ENCODE assay signal across 1 cellular context in the genomic region with DNA sequence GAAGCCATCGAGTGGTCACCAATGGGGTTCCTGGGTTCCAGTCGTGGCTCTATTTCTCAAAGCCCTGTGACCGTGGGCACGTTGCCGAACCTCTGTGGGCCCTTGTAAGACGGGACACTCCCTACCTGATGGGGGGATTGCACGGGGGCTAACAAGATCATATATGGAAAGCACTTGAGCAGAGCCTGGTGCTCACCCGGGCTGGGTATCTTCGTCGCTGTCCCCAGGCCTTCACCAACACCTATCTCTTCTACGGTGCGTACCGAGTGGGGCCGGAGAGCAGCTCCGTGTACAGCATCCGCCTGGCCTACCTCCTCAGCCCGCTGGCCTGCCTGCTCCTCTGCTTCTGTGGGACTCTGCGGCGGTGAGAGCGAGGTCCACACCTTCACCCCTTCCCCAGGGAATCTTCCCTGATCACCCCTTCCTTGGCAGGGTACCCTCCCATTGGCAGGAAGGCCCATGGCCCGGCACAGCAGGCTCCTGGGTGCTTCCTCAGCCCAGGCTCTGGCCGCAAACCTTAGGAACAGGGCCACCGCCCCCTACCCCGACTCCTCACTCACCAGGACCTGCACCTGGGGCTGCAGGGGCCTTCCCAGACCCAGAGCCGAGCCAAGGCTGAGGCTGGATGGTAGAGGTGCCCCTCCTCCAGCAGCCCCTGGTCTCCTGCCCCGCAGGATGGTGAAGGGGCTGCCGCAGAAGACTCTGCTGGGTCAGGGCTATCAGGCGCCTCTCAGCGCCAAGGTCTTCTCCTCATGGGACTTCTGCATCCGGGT.
A peak's percentile ranks its signal among the peaks of the same experiment; 100 is the strongest.
TF ChIP-seq lines count a peak whose summit lies in the region.

No MANE protein-coding gene starts in this region.

TF ChIP-seq in K562, 482 proteins besides CTCF, POLR2A, EP300 and RAD21:
- TF ChIP-seq, protein P1, sequence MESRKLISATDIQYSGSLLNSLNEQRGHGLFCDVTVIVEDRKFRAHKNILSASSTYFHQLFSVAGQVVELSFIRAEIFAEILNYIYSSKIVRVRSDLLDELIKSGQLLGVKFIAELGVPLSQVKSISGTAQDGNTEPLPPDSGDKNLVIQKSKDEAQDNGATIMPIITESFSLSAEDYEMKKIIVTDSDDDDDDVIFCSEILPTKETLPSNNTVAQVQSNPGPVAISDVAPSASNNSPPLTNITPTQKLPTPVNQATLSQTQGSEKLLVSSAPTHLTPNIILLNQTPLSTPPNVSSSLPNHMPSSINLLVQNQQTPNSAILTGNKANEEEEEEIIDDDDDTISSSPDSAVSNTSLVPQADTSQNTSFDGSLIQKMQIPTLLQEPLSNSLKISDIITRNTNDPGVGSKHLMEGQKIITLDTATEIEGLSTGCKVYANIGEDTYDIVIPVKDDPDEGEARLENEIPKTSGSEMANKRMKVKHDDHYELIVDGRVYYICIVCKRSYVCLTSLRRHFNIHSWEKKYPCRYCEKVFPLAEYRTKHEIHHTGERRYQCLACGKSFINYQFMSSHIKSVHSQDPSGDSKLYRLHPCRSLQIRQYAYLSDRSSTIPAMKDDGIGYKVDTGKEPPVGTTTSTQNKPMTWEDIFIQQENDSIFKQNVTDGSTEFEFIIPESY (CRISPR knock-in tag; IDR thresholded peaks at IDR 0.05) = peak; percentile 76; the same call in 1 of the 2 replicates
- TF ChIP-seq, protein P2, sequence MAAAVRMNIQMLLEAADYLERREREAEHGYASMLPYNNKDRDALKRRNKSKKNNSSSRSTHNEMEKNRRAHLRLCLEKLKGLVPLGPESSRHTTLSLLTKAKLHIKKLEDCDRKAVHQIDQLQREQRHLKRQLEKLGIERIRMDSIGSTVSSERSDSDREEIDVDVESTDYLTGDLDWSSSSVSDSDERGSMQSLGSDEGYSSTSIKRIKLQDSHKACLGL (CRISPR knock-in tag; IDR thresholded peaks at IDR 0.05; ENCODE audit: borderline replicate concordance, poor library complexity, severe bottlenecking) = no peak
- TF ChIP-seq POLR2G (IDR thresholded peaks at IDR 0.05; ENCODE audit: low read depth, low read length) (0 out of 2 replicates have a peak, but pooled peaks have one; percentile 2), HNRNPH1 (optimal IDR thresholded peaks at IDR 0.05; ENCODE audit: low read depth, low read length) (no peak), HMGN3 (IDR thresholded peaks at IDR 0.05; ENCODE audit: borderline replicate concordance, extremely low read depth, insufficient read length, low read depth, low read length) (peak; percentile 1), KLF6 (CRISPR knock-in tag; IDR thresholded peaks at IDR 0.05; ENCODE audit: borderline replicate concordance) (no peak), COPS2 (conservative IDR thresholded peaks at IDR 0.05) (no peak), MBD2 (IDR thresholded peaks at IDR 0.05; ENCODE audit: borderline replicate concordance, low read depth) (no peak), HNRNPLL (IDR thresholded peaks at IDR 0.05; ENCODE audit: low read depth, low read length, poor library complexity, severe bottlenecking) (no peak)
- TF ChIP-seq, protein P3, sequence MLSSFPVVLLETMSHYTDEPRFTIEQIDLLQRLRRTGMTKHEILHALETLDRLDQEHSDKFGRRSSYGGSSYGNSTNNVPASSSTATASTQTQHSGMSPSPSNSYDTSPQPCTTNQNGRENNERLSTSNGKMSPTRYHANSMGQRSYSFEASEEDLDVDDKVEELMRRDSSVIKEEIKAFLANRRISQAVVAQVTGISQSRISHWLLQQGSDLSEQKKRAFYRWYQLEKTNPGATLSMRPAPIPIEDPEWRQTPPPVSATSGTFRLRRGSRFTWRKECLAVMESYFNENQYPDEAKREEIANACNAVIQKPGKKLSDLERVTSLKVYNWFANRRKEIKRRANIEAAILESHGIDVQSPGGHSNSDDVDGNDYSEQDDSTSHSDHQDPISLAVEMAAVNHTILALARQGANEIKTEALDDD (IDR thresholded peaks at IDR 0.05) = no peak
